2 cellular contexts compared by ENCODE assay signal in the genomic region with DNA sequence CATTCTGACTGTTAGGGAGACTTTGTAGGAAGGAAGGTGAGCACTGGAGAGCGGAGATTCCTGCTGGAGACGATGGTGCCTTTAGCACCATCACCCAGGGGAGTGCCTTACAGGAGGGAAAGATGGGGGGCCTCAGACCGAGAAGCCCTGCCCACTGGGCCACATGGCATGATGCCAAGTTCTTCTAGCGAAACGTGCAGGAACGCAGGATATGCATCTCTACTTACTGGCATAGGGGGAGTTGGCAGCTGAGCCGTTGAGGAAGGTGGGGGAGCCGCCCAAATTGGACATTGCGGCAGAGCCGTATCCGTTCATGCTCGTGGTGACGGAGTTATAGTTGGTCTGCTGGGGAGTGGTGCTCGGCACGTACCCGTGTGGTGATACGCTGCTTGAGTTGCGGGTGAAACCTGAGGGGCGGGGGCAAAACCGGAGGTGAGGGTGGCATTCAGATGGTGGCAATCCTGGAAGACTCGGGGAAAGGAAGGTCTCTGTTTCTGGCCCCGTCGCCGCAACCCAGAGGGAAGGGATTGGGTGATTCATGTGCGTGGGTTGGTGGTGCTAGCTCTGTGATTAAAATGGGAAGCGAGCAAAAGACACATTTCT.
A peak's percentile ranks its signal among the peaks of the same experiment; 100 is the strongest.
TF ChIP-seq lines count a peak whose summit lies in the region.

No MANE protein-coding gene starts in this region.

TF ChIP-seq in HepG2, 621 proteins besides CTCF, POLR2A, EP300 and RAD21:
- TF ChIP-seq LCORL (IDR thresholded peaks at IDR 0.05) (peak; percentile 5; the same call in 1 of the 2 replicates), LCORL (CRISPR knock-in tag; IDR thresholded peaks at IDR 0.05) (no peak), ZNF670 (CRISPR knock-in tag; IDR thresholded peaks at IDR 0.05; ENCODE audit: borderline replicate concordance) (no peak), RXRA (CRISPR knock-in tag; IDR thresholded peaks at IDR 0.05) (no peak), ZNF138 (CRISPR knock-in tag; IDR thresholded peaks at IDR 0.05; ENCODE audit: low read depth) (no peak), MIXL1 (CRISPR knock-in tag; IDR thresholded peaks at IDR 0.05) (no peak)

TF ChIP-seq in K562, 482 proteins besides CTCF, POLR2A, EP300 and RAD21:
- TF ChIP-seq NFIC (IDR thresholded peaks at IDR 0.05) (peak; percentile 82), RBM39 (optimal IDR thresholded peaks at IDR 0.05; ENCODE audit: low read depth, low read length) (no peak), NFIX (CRISPR knock-in tag; IDR thresholded peaks at IDR 0.05; ENCODE audit: low read depth) (peak; percentile 17; the same call in 1 of the 2 replicates), EGR1 (conservative IDR thresholded peaks at IDR 0.05) (no peak), BCOR (IDR thresholded peaks at IDR 0.05) (no peak)
